9 cellular contexts compared by ENCODE assay signal in the genomic region with DNA sequence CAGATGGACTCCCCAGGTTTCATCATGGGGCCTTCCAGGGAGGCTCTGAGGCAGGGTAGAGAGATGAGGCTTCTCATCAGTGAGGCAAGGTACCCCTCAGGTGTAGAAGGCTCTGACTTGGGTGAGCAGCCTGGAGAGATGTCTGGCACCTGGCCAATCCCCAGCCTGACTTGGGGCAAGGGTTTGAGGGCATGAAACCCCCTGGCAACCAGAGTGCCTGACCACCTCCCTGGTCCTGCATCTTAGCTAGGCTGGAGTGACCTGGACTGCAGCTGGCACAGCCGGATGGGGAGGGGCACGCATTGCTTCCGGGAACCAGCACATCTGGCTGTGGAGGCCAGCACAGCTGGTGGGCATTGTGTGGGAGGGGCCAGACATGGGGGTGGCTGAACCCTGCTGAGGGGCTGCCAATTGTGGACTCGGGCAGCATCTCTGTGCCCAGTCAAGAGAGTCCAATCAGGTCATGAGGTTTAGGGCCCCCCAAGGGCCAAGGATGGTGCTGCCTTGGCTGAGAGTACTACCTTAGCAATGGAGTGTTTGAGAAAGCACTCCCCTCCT. TPM values are rescaled to one million over a fixed set of nuclear protein-coding genes. Genes with fewer than 3 reads are reported as not detected.
DNase-seq lines count a peak whose midpoint lies in the region; ATAC-seq and TF ChIP-seq lines count a peak whose summit lies in the region.
"Had no signal": no experiment of that assay in that cellular context is flagged by ENCODE, and none has a peak within 500 bp of the region (broad histone marks: within the 10 kb centered on the region; RNA-seq: fewer than 3 reads in every experiment).

No MANE protein-coding gene starts in this region.

- no peaks in the 10 kb centered on the region for H3K27me3 ChIP-seq in SJSA1 (replicated peaks)
- no peaks in the 10 kb centered on the region for H3K27me3 ChIP-seq in psoas muscle (ENCODE audit: insufficient read depth in 3 of 3, low read length in 2 of 3)

- H3K4me1 ChIP-seq in SJSA1 (replicated peaks) (peaks cover 53% of the 10 kb centered on the region), psoas muscle (peaks cover 59% of the 10 kb centered on the region)

- H3K36me3 ChIP-seq in SJSA1, result peaks cover 13% of the 10 kb centered on the region
- peaks cover 0 to 20% of the 10 kb centered on the region in 2 donors for H3K36me3 ChIP-seq in psoas muscle (ENCODE audit: insufficient read depth in 1 of 2, low read depth in 1 of 2)

- H3K9me3 ChIP-seq in SJSA1 (replicated peaks) (no peaks in the 10 kb centered on the region), psoas muscle (no peaks in the 10 kb centered on the region)

- DNase-seq in EL, result peak; percentile 21
- peak in 1 of 2 experiments; percentile 14 for DNase-seq in SJSA1 (ENCODE audit: low read depth in 1 of 2, low spot score in 2 of 2)
- peak in 27 of 42 donors; percentile 32 to 87 (median 68) for DNase-seq in head of caudate nucleus
- DNase-seq in psoas muscle, result peak; percentile 57 to 72
- DNase-seq in activated naive CD4-positive, alpha-beta T cell treated with Interleukin-2 at 50 U/mL for 16 hours, result no peak
- DNase-seq in NCI-H2081 (lab: John Stamatoyannopoulos, UW), result no peak

- no peak for TF ChIP-seq CTCF in psoas muscle (IDR thresholded peaks at IDR 0.05)

- 28 to 37% (median 31%) methylated on average over 4 of the region's 4 CpGs for WGBS in psoas muscle, 3 donors

- H3K27ac ChIP-seq in SJSA1, result peak overlapping the region; percentile 73; the same call in 1 of the 2 replicates
- peak overlapping the region; percentile 98 for H3K27ac ChIP-seq in psoas muscle

- intact Hi-C loops in head of caudate nucleus (cut with DNase I), result no loop called here
- intact Hi-C loops in psoas muscle (cut with DNase I), result loop anchor here (2.0 to 10.0 kb wide), 2 partner anchors 89 kb away; no protein-coding TSS in a partner anchor

- ATAC-seq in psoas muscle (peak in 2 of 4 donors; percentile 11 to 16), GM21381 (IDR thresholded peaks at IDR 0.05; ENCODE audit: unreplicated experiment) (no peak), GM21390 (IDR thresholded peaks at IDR 0.05; ENCODE audit: unreplicated experiment) (no peak)

- H3K4me3 ChIP-seq in SJSA1 (peak overlapping the region; percentile 74), psoas muscle (peak overlapping the region; percentile 78)

RNA-seq across cellular contexts. Expression of a gene that starts 1.9 kb away (rescaled TPM):
- 3.0 and 6.1 TPM in 2 replicates for total RNA-seq in SJSA1 (2014; rRNA removed; shearing (Covaris generic))
- 100 to 1,000 TPM in 2 of 4 donors, 10 to 100 TPM in 2; 87.2 to 151 (median 110) TPM for total RNA-seq in psoas muscle
- polyA plus RNA-seq in psoas muscle, result 10 to 100 TPM; 41.6 to 90.3 (median 72.6) TPM

RNA-seq across cellular contexts. Expression of a gene that starts 29.9 kb away (rescaled TPM):
- total RNA-seq in SJSA1 (2014; rRNA removed; shearing (Covaris generic)), result not detected in 2 replicates
- total RNA-seq in psoas muscle, result 100 to 1,000 TPM; 241 to 923 (median 381) TPM
- 100 to 1,000 TPM; 306 to 822 (median 392) TPM for polyA plus RNA-seq in psoas muscle
- total RNA-seq: subcutaneous adipose tissue had no signal

RNA-seq across cellular contexts. Expression of a gene that starts 47.2 kb away (rescaled TPM):
- not detected in 2 replicates for total RNA-seq in SJSA1 (2014; rRNA removed; shearing (Covaris generic))
- 100 to 1,000 TPM; 157 to 276 (median 212) TPM for total RNA-seq in psoas muscle
- polyA plus RNA-seq in psoas muscle, result 100 to 1,000 TPM in 1 of 3 donors, 10 to 100 TPM in 2; 37.0 to 188 (median 50.4) TPM

RNA-seq across cellular contexts. Expression of a gene that starts 54.9 kb away (rescaled TPM):
- total RNA-seq in SJSA1 (2014; rRNA removed; shearing (Covaris generic)), result 14.5 and 33.7 TPM in 2 replicates
- total RNA-seq in psoas muscle, result 10 to 100 TPM; 12.9 to 23.0 (median 17.6) TPM
- polyA plus RNA-seq in psoas muscle, result 10 to 100 TPM in 2 of 3 donors, 1 to 10 TPM in 1; 9.0 to 14.1 (median 11.1) TPM

Comparison
In these comparisons a context has a peak if more than half of its experiments do, and no peak if none do; other contexts are left out.
1. DNase-seq: peak in EL (single experiment), head of caudate nucleus (27 of 42) and psoas muscle (2 of 2); none in activated naive CD4-positive, alpha-beta T cell treated with Interleukin-2 at 50 U/mL for 16 hours (single experiment) and NCI-H2081 (0 of 2).
2. RNA of a gene that starts 1.9 kb away (total RNA-seq): 87.2 to 151 TPM in psoas muscle; 3.0 to 6.1 TPM in SJSA1; every median in the first group is over 10 times any median in the second.
3. RNA of a gene that starts 29.9 kb away (total RNA-seq): 241 to 923 TPM in psoas muscle; not detected in SJSA1; every median in the first group is over 100 times any median in the second.
4. RNA of a gene that starts 47.2 kb away (total RNA-seq): 157 to 276 TPM in psoas muscle; not detected in SJSA1; every median in the first group is over 100 times any median in the second.